20 cellular contexts compared by ENCODE assay signal in genomic region chr5:159667286-159667685, GRCh38.
"Had no signal": no experiment of that assay in that cellular context is flagged by ENCODE, and none has a peak within 500 bp of the region (broad histone marks: within the 10 kb centered on the region; RNA-seq: fewer than 3 reads in every experiment).

No MANE protein-coding gene starts in this region.

- H3K4me3 ChIP-seq: coronary artery, gastrocnemius medialis, heart right ventricle, right atrium auricular region, sigmoid colon, skin epidermis, upper lobe of left lung, uterus had no signal

- DNase-seq: central memory CD4-positive, alpha-beta T cell; effector CD4-positive, alpha-beta T cell; endodermal cell; gastrocnemius medialis; heart right ventricle; hypothalamus; islet precursor cell; left colon; naive B cell; nephron progenitor cell; sigmoid colon; stimulated activated CD4-positive, alpha-beta T cell treated with anti-CD3 and anti-CD28 coated beads, Interleukin-12 subunit alpha, Interleukin-12 subunit beta, amount 100 ng/mL, for 4 hours; stimulated activated CD4-positive, alpha-beta T cell treated with anti-CD3 and anti-CD28 coated beads, Interleukin-2, amount 100 ng/mL, for 48 hours; stimulated activated naive CD4-positive, alpha-beta T cell treated with Interleukin-2 at 50 U/mL for 16 hours; upper lobe of left lung; uterus had no signal

- H3K27me3 ChIP-seq: gastrocnemius medialis, heart right ventricle, neutrophil, right atrium auricular region, sigmoid colon, upper lobe of left lung, uterus had no signal

- H3K27ac ChIP-seq: coronary artery, gastrocnemius medialis, heart right ventricle, neutrophil, right atrium auricular region, sigmoid colon, skin epidermis, upper lobe of left lung, uterus had no signal

- H3K9me3 ChIP-seq: gastrocnemius medialis, neutrophil, right atrium auricular region, upper lobe of left lung, uterus had no signal

- H3K36me3 ChIP-seq: gastrocnemius medialis, heart right ventricle, neutrophil, right atrium auricular region, sigmoid colon, upper lobe of left lung, uterus had no signal
